In genomic region chr14:33985242-33985641, GRCh38 we compare ENCODE assay signal across 30 cellular contexts.
"Had no signal": no experiment of that assay in that cellular context is flagged by ENCODE, and none has a peak within 500 bp of the region (broad histone marks: within the 10 kb centered on the region; RNA-seq: fewer than 3 reads in every experiment).

No MANE protein-coding gene starts in this region.

- H3K4me3 ChIP-seq: Peyer's patch, SJCRH30, SK-N-MC had no signal

- H3K36me3 ChIP-seq: brain microvascular endothelial cell, Peyer's patch, SJCRH30 had no signal

- ATAC-seq: activated T-cell treated with anti-CD3 and anti-CD28 coated beads, Interleukin-2, amount 50 U/mL, for 4 hours had no signal

- DNase-seq: activated B cell treated with CpG ODN at 0.5 μM for 24 hours; activated CD4-positive, alpha-beta memory T cell treated with anti-CD3 and anti-CD28 coated beads for 36 hours; activated CD4-positive, alpha-beta T cell treated with anti-CD3 and anti-CD28 coated beads for 4 hours; activated CD4-positive, alpha-beta T cell treated with anti-CD3 and anti-CD28 coated beads, Interleukin-2, amount 50 U/mL, for 1 hour; activated CD4-positive, CD25-positive, alpha-beta regulatory T cell treated with anti-CD3 and anti-CD28 coated beads, Interleukin-2, amount 50 U/mL, for 72 hours; activated CD8-positive, alpha-beta memory T cell treated with anti-CD3 and anti-CD28 coated beads, Interleukin-2, amount 50 U/mL, for 4 hours; activated gamma-delta T cell treated with Interleukin-2 at 50 U/mL for 16 hours; activated naive CD4-positive, alpha-beta T cell treated with anti-CD3 and anti-CD28 coated beads, Interleukin-2, amount 50 U/mL, for 16 hours; activated naive CD8-positive, alpha-beta T cell treated with anti-CD3 and anti-CD28 coated beads for 36 hours; activated T-cell treated with anti-CD3 and anti-CD28 coated beads for 4 hours; activated T-cell treated with anti-CD3 and anti-CD28 coated beads, Interleukin-2, amount 50 U/mL, for 4 hours; amniotic stem cell; aorta; brain microvascular endothelial cell; central memory CD4-positive, alpha-beta T cell; Kasumi-1; KG1; MM.1S; NCI-H1105; NCI-H1436; NCI-H1694; NCI-H1930; NCI-H2081 treated with DMSO at 0.1 percent for 48 hours; NCI-H226; NCI-H446 treated with DMSO at 0.1 percent for 48 hours; Peyer's patch; RPMI8226; SJCRH30; T1000 had no signal

- H3K4me1 ChIP-seq: Peyer's patch had no signal

- H3K27ac ChIP-seq: brain microvascular endothelial cell, Peyer's patch, SJCRH30, SK-N-MC had no signal

- H3K27me3 ChIP-seq: brain microvascular endothelial cell, Peyer's patch, SJCRH30 had no signal

- H3K9me3 ChIP-seq: SJCRH30 had no signal
